1 cellular context compared by ENCODE assay signal in genomic region chr2:8103085-8103708, GRCh38.
TF ChIP-seq lines count a peak whose summit lies in the region.

No MANE protein-coding gene starts in this region.

TF ChIP-seq in HepG2, 621 proteins besides CTCF, POLR2A, EP300 and RAD21 (continued from another document and continues in another):
- TF ChIP-seq BRF2 (CRISPR knock-in tag; IDR thresholded peaks at IDR 0.05) (0 out of 2 replicates have a peak, but pooled peaks have one; percentile 24), ZNF329 (CRISPR knock-in tag; IDR thresholded peaks at IDR 0.05; ENCODE audit: low read depth) (no peak), SAP130 (CRISPR knock-in tag; IDR thresholded peaks at IDR 0.05; ENCODE audit: low read depth) (peak; percentile 79), ZNF18 (CRISPR knock-in tag; IDR thresholded peaks at IDR 0.05; ENCODE audit: insufficient replicate concordance) (peak; percentile 54), MAFF (IDR thresholded peaks at IDR 0.05; ENCODE audit: low read depth, low read length) (peak; percentile 63), ZNF362 (CRISPR knock-in tag; IDR thresholded peaks at IDR 0.05; ENCODE audit: borderline replicate concordance) (peak; percentile 92; the same call in 1 of the 2 replicates), DMTF1 (CRISPR knock-in tag; IDR thresholded peaks at IDR 0.05) (no peak), ZNF607 (CRISPR knock-in tag; IDR thresholded peaks at IDR 0.05; ENCODE audit: borderline replicate concordance) (no peak; the same call in 1 of the 2 replicates), STAT5B (CRISPR knock-in tag; IDR thresholded peaks at IDR 0.05) (no peak), HDAC2 (CRISPR knock-in tag; IDR thresholded peaks at IDR 0.05) (peak; percentile 99), ZNF749 (CRISPR knock-in tag; IDR thresholded peaks at IDR 0.05; ENCODE audit: borderline replicate concordance) (0 out of 2 replicates have a peak, but pooled peaks have one; percentile 41), PHB2 (IDR thresholded peaks at IDR 0.05; ENCODE audit: partially characterized antibody) (no peak), ZMYM4 (CRISPR knock-in tag; IDR thresholded peaks at IDR 0.05) (peak; percentile 90), TFDP1 (CRISPR knock-in tag; IDR thresholded peaks at IDR 0.05; ENCODE audit: borderline replicate concordance) (peak; percentile 72; the same call in 1 of the 2 replicates), HOXA5 (CRISPR knock-in tag; IDR thresholded peaks at IDR 0.05) (peak; percentile 97), NFE2L1 (CRISPR knock-in tag; IDR thresholded peaks at IDR 0.05; ENCODE audit: borderline replicate concordance) (no peak), REST (IDR thresholded peaks at IDR 0.05; ENCODE audit: borderline replicate concordance in 1 of 2, low read depth in 1 of 2, low read length in 2 of 2) (0 out of 4 replicates have a peak, but pooled peaks of 1 of the 2 experiments have one; percentile 19), CENPT (CRISPR knock-in tag; IDR thresholded peaks at IDR 0.05; ENCODE audit: low read depth) (no peak), ATF1 (CRISPR knock-in tag; IDR thresholded peaks at IDR 0.05) (peak; percentile 74), KDM6A (CRISPR knock-in tag; IDR thresholded peaks at IDR 0.05; ENCODE audit: low read depth) (peak; percentile 89), GRHL1 (CRISPR knock-in tag; conservative IDR thresholded peaks at IDR 0.05) (no peak), PRDM15 (CRISPR knock-in tag; IDR thresholded peaks at IDR 0.05) (peak; percentile 19; the same call in 1 of the 2 replicates), ISL2 (CRISPR knock-in tag; IDR thresholded peaks at IDR 0.05) (peak; percentile 97), HOMEZ (CRISPR knock-in tag; IDR thresholded peaks at IDR 0.05; ENCODE audit: low read depth) (peak; percentile 99), ZHX2 (IDR thresholded peaks at IDR 0.05; ENCODE audit: low read depth) (peak; percentile 74; the same call in 1 of the 2 replicates), ZHX2 (CRISPR knock-in tag; IDR thresholded peaks at IDR 0.05; ENCODE audit: borderline replicate concordance) (peak; percentile 96; the same call in 1 of the 2 replicates)
